In genomic region chr18:23998811-23999210, GRCh38 we compare ENCODE assay signal across 12 cellular contexts. TPM values are rescaled to one million over a fixed set of nuclear protein-coding genes. Genes with fewer than 3 reads are reported as not detected.
DNase-seq lines count a peak whose midpoint lies in the region; ATAC-seq, FAIRE-seq and TF ChIP-seq lines count a peak whose summit lies in the region.
"Had no signal": no experiment of that assay in that cellular context is flagged by ENCODE, and none has a peak within 500 bp of the region (broad histone marks: within the 10 kb centered on the region; RNA-seq: fewer than 3 reads in every experiment).

No MANE protein-coding gene starts in this region.

- peaks cover 73% of the 10 kb centered on the region for H3K4me1 Mint-ChIP-seq in activated T-cell treated with anti-CD3 and anti-CD28 coated beads, Interleukin-2, amount 50 U/mL, for 4 hours (ENCODE audit: low read depth)
- H3K4me1 Mint-ChIP-seq in activated T-cell treated with anti-CD3 and anti-CD28 coated beads, Interleukin-2, amount 50 U/mL, for 72 hours (ENCODE audit: low read depth), result peaks cover 40% of the 10 kb centered on the region
- H3K4me1 Mint-ChIP-seq in HFFc6 (ENCODE audit: low read depth), result peaks cover 14% of the 10 kb centered on the region

- in situ Hi-C loops in transverse colon (cut with MboI; ENCODE audit: low pct_ligation_motif_present in 1 of 4, low pct_unique_long_range_greater_than_20kb in 1 of 4, low sequenced_read_pairs in 3 of 4), result no loop called here

- no peak for TF ChIP-seq EP300 in transverse colon (IDR thresholded peaks at IDR 0.05; ENCODE audit: low read depth)

- H3K4me1 ChIP-seq in transverse colon, result peaks cover 0 to 26% (median 14%) of the 10 kb centered on the region in 4 donors

- no peaks in the 10 kb centered on the region for H3K27me3 Mint-ChIP-seq in activated T-cell treated with anti-CD3 and anti-CD28 coated beads, Interleukin-2, amount 50 U/mL, for 4 hours (ENCODE audit: low read depth)
- no peaks in the 10 kb centered on the region for H3K27me3 Mint-ChIP-seq in activated T-cell treated with anti-CD3 and anti-CD28 coated beads, Interleukin-2, amount 50 U/mL, for 72 hours (ENCODE audit: low read depth)
- H3K27me3 Mint-ChIP-seq in HFFc6 (ENCODE audit: insufficient read depth), result peaks cover 13% of the 10 kb centered on the region

- 0 to 25% methylated on average over 1 to 4 of the region's 4 CpGs for WGBS in transverse colon (ENCODE audit: low coverage in 1 of 2), 2 donors

- no peaks in the 10 kb centered on the region for H3K36me3 Mint-ChIP-seq in activated T-cell treated with anti-CD3 and anti-CD28 coated beads, Interleukin-2, amount 50 U/mL, for 4 hours (ENCODE audit: insufficient read depth)
- no peaks in the 10 kb centered on the region for H3K36me3 Mint-ChIP-seq in activated T-cell treated with anti-CD3 and anti-CD28 coated beads, Interleukin-2, amount 50 U/mL, for 72 hours (ENCODE audit: insufficient read depth in 2 of 2)
- no peaks in the 10 kb centered on the region for H3K36me3 Mint-ChIP-seq in HFFc6 (ENCODE audit: low read depth)

- H3K27me3 ChIP-seq in bronchial epithelial cell (ENCODE audit: control insufficient read depth, insufficient read depth, low read length), result no peaks in the 10 kb centered on the region
- no peaks in the 10 kb centered on the region for H3K27me3 ChIP-seq in transverse colon

- no peak for TF ChIP-seq CTCF in bronchial epithelial cell (IDR thresholded peaks at IDR 0.05; ENCODE audit: insufficient read depth, low read length, severe bottlenecking)
- TF ChIP-seq CTCF in transverse colon (IDR thresholded peaks at IDR 0.05), result no peak
- TF ChIP-seq CTCF in HFFc6 (IDR thresholded peaks at IDR 0.05), result no peak

- no peaks in the 10 kb centered on the region for H3K9me3 ChIP-seq in transverse colon

- peak; percentile 13 for FAIRE-seq in bronchial epithelial cell (lab: Jason Lieb, UNC)

- H3K4me3 ChIP-seq in bronchial epithelial cell (ENCODE audit: low read depth, low read length) (no peak overlapping the region), transverse colon (no peak overlapping the region)
- H3K4me3 ChIP-seq: SK-N-MC had no signal

- DNase-seq in activated T-cell treated with anti-CD3 and anti-CD28 coated beads, Interleukin-2, amount 50 U/mL, for 4 hours, result no peak
- DNase-seq in activated T-cell treated with anti-CD3 and anti-CD28 coated beads, Interleukin-2, amount 50 U/mL, for 72 hours, result no peak
- DNase-seq in NCI-H2196 treated with DMSO at 0.1 percent for 48 hours (lab: John Stamatoyannopoulos, UW; ENCODE audit: unreplicated experiment) (peak; percentile 92), bronchial epithelial cell (ENCODE audit: low read depth) (peak; percentile 97), transverse colon (no peak), posterior vena cava (ENCODE audit: low spot score) (no peak), HFFc6 (no peak), superior temporal gyrus (ENCODE audit: extremely low spot score) (no peak)
- DNase-seq: activated CD8-positive, alpha-beta memory T cell treated with anti-CD3 and anti-CD28 coated beads, Interleukin-2, amount 50 U/mL, for 4 hours; mesendoderm had no signal

- H3K36me3 ChIP-seq in bronchial epithelial cell (ENCODE audit: control insufficient read depth, insufficient read depth, low read length) (no peaks in the 10 kb centered on the region), transverse colon (no peaks in the 10 kb centered on the region)

- no peak overlapping the region for H3K27ac Mint-ChIP-seq in activated T-cell treated with anti-CD3 and anti-CD28 coated beads, Interleukin-2, amount 50 U/mL, for 72 hours
- H3K27ac Mint-ChIP-seq in HFFc6, result no peak overlapping the region

- peak overlapping the region; percentile 6 for H3K4me3 Mint-ChIP-seq in activated T-cell treated with anti-CD3 and anti-CD28 coated beads, Interleukin-2, amount 50 U/mL, for 4 hours
- H3K4me3 Mint-ChIP-seq in activated T-cell treated with anti-CD3 and anti-CD28 coated beads, Interleukin-2, amount 50 U/mL, for 72 hours, result no peak overlapping the region
- H3K4me3 Mint-ChIP-seq in HFFc6, result no peak overlapping the region

- ATAC-seq in activated T-cell treated with anti-CD3 and anti-CD28 coated beads, Interleukin-2, amount 50 U/mL, for 4 hours, result no peak
- no peak for ATAC-seq in activated T-cell treated with anti-CD3 and anti-CD28 coated beads, Interleukin-2, amount 50 U/mL, for 72 hours (replicated peaks in 1 of 2)

- no peaks in the 10 kb centered on the region for H3K9me3 Mint-ChIP-seq in activated T-cell treated with anti-CD3 and anti-CD28 coated beads, Interleukin-2, amount 50 U/mL, for 4 hours
- H3K9me3 Mint-ChIP-seq in activated T-cell treated with anti-CD3 and anti-CD28 coated beads, Interleukin-2, amount 50 U/mL, for 72 hours, result peaks cover 0 to 2% of the 10 kb centered on the region in 2 donors
- H3K9me3 Mint-ChIP-seq in HFFc6, result no peaks in the 10 kb centered on the region

- no peak for TF ChIP-seq POLR2A in transverse colon (IDR thresholded peaks at IDR 0.05)

- peak overlapping the region; percentile 70 to 76 (median 72) for H3K27ac ChIP-seq in transverse colon
- H3K27ac ChIP-seq: KMS-11, SK-N-MC had no signal

- intact Hi-C loops in transverse colon (cut with DNase I; ENCODE audit: low total_unique reads) (no loop called here), posterior vena cava (cut with DNase I) (loop anchor here in 1 of 2 donors (10.0 kb wide), 1 partner anchor 54 kb away; no protein-coding TSS in a partner anchor)

RNA-seq across cellular contexts. Expression of gene TTC39C, which starts 15.7 kb away (rescaled TPM):
- total RNA-seq in activated T-cell treated with anti-CD3 and anti-CD28 coated beads, Interleukin-2, amount 50 U/mL, for 4 hours, result 10 to 100 TPM; 23.6 to 37.3 (median 31.5) TPM
- total RNA-seq in activated T-cell treated with anti-CD3 and anti-CD28 coated beads, Interleukin-2, amount 50 U/mL, for 72 hours, result 10 to 100 TPM; 38.8 to 41.3 TPM
- 15.3 and 16.0 TPM in 2 replicates for total RNA-seq in bronchial epithelial cell
- 10 to 100 TPM in 1 of 4 donors, 1 to 10 TPM in 3; 4.8 to 18.4 (median 7.4) TPM for total RNA-seq in transverse colon
- total RNA-seq in posterior vena cava, result 10 to 100 TPM; 37.4 to 44.6 TPM
- 10 to 100 TPM; 10.1 to 21.3 (median 17.4) TPM for total RNA-seq in HFFc6 (2021; fragmentation: NEBNext Ultra II Directional; extraction: Animal tissue kit (Norgen Biotek cat#: 25700))

Comparison
In these comparisons a context has a peak if more than half of its experiments do, and no peak if none do; other contexts are left out.
1. DNase-seq: peak in NCI-H2196 treated with DMSO at 0.1 percent for 48 hours (single experiment) and bronchial epithelial cell (single experiment); none in activated T-cell treated with anti-CD3 and anti-CD28 coated beads, Interleukin-2, amount 50 U/mL, for 4 hours (single experiment), activated T-cell treated with anti-CD3 and anti-CD28 coated beads, Interleukin-2, amount 50 U/mL, for 72 hours (0 of 2), transverse colon (single experiment), posterior vena cava (single experiment), HFFc6 (single experiment) and superior temporal gyrus (single experiment).